ENCODE assay signal across 8 cellular contexts in genomic region chr11:9506489-9507343, GRCh38. TPM values are rescaled to one million over a fixed set of nuclear protein-coding genes. Genes with fewer than 3 reads are reported as not detected.
DNase-seq lines count a peak whose midpoint lies in the region; ATAC-seq, FAIRE-seq and TF ChIP-seq lines count a peak whose summit lies in the region.

No MANE protein-coding gene starts in this region.

- no peaks in the 10 kb centered on the region for H3K27me3 Mint-ChIP-seq in activated CD8-positive, alpha-beta memory T cell treated with anti-CD3 and anti-CD28 coated beads, Interleukin-2, amount 10 ng/mL, durations not matched to agents 7 days and 5 days

- no peaks in the 10 kb centered on the region for H4K20me1 ChIP-seq in endothelial cell of umbilical vein (replicated peaks; ENCODE audit: control insufficient read depth, extremely low read depth, insufficient read depth, low read length)

- FAIRE-seq in endothelial cell of umbilical vein (lab: Jason Lieb, UNC) = peak; percentile 91

- no peaks in the 10 kb centered on the region for H3K27me3 ChIP-seq in endothelial cell of umbilical vein (ENCODE audit: control insufficient read depth in 2 of 2, insufficient read depth in 2 of 2, low read length in 2 of 2)

- H3K9me1 ChIP-seq in endothelial cell of umbilical vein (replicated peaks; ENCODE audit: control insufficient read depth, extremely low read depth, insufficient read depth, low read length) = no peaks in the 10 kb centered on the region

- intact Hi-C loops in endothelial cell of umbilical vein (cut with micrococcal nuclease) = loop anchor here (1.0 to 5.0 kb wide), 7 partner anchors 45 to 592 kb away; partner anchors contain the start of gene ZNF143
- intact Hi-C loops in mucosa of descending colon (cut with DNase I, micrococcal nuclease) = no loop called here

- peaks cover 13% of the 10 kb centered on the region for H3K4me1 Mint-ChIP-seq in activated CD8-positive, alpha-beta memory T cell treated with anti-CD3 and anti-CD28 coated beads, Interleukin-2, amount 10 ng/mL, durations not matched to agents 7 days and 5 days

- POLR2A ChIA-PET in endothelial cell of umbilical vein (lab: Charles Lee) = interaction anchor here (0.7 to 1.2 kb wide), 2 partner anchors 46 to 47 kb away, joined by 4 to 5 read pairs; partner anchors contain the start of gene ZNF143

- H3K4me3 ChIP-seq in endothelial cell of umbilical vein (replicated peaks in 1 of 3; ENCODE audit: insufficient read depth in 1 of 3, low read depth in 1 of 3, low read length in 3 of 3) (no peak overlapping the region), mucosa of descending colon (no peak overlapping the region)

- BruUV-seq in endothelial cell of umbilical vein (replicated peaks; lab: Mats Ljungman, UMichigan) = no TSS peak

- no peak for TF ChIP-seq POLR2A in endothelial cell of umbilical vein (IDR thresholded peaks at IDR 0.05; ENCODE audit: low read depth, low read length)

- H2AFZ ChIP-seq in endothelial cell of umbilical vein (ENCODE audit: low read depth, low read length) = no peak overlapping the region

- no peaks in the 10 kb centered on the region for H3K9me3 Mint-ChIP-seq in activated CD8-positive, alpha-beta memory T cell treated with anti-CD3 and anti-CD28 coated beads, Interleukin-2, amount 10 ng/mL, durations not matched to agents 7 days and 5 days (ENCODE audit: low read depth)

- no peaks in the 10 kb centered on the region for H3K36me3 ChIP-seq in endothelial cell of umbilical vein (ENCODE audit: control insufficient read depth in 2 of 2, extremely low read depth in 1 of 2, insufficient read depth in 2 of 2, low read length in 2 of 2)
- H3K36me3 ChIP-seq in mucosa of descending colon (ENCODE audit: low read depth) = peaks cover 4% of the 10 kb centered on the region

- H3K9me3 ChIP-seq in endothelial cell of umbilical vein (replicated peaks; ENCODE audit: control insufficient read depth, insufficient read depth, low read length) (no peaks in the 10 kb centered on the region), mucosa of descending colon (no peaks in the 10 kb centered on the region)

- CTCF ChIA-PET in activated CD8-positive, alpha-beta memory T cell treated with anti-CD3 and anti-CD28 coated beads, Interleukin-2, amount 10 ng/mL, durations not matched to agents 7 days and 5 days (lab: Charles Lee) = interaction anchor here (0.6 to 3.8 kb wide), 56 partner anchors 8 to 594 kb away, joined by 3 to 59 read pairs (median 4); partner anchors contain the start of genes IPO7 and ZNF143
- CTCF ChIA-PET in endothelial cell of umbilical vein (lab: Charles Lee) = interaction anchor here (0.5 to 5.3 kb wide), 91 partner anchors 9 to 1286 kb away, joined by 3 to 101 read pairs (median 5); partner anchors contain the start of genes AKIP1, DENND5A, IPO7 and TMEM9B

- H3K4me3 Mint-ChIP-seq in activated CD8-positive, alpha-beta memory T cell treated with anti-CD3 and anti-CD28 coated beads, Interleukin-2, amount 10 ng/mL, durations not matched to agents 7 days and 5 days = no peak overlapping the region

- no peak overlapping the region for H3K27ac ChIP-seq in endothelial cell of umbilical vein (ENCODE audit: insufficient read depth, low read depth, low read length)

- no peak overlapping the region for H3K4me2 ChIP-seq in endothelial cell of umbilical vein (ENCODE audit: insufficient read depth, low read length)

- no peaks in the 10 kb centered on the region for H3K79me2 ChIP-seq in endothelial cell of umbilical vein (ENCODE audit: control insufficient read depth, insufficient read depth, low read length)

- no peak overlapping the region for H3K27ac Mint-ChIP-seq in activated CD8-positive, alpha-beta memory T cell treated with anti-CD3 and anti-CD28 coated beads, Interleukin-2, amount 10 ng/mL, durations not matched to agents 7 days and 5 days

- H3K4me1 ChIP-seq in endothelial cell of umbilical vein (ENCODE audit: control insufficient read depth, extremely low read depth, insufficient read depth, low read length) (no peaks in the 10 kb centered on the region), mucosa of descending colon (ENCODE audit: low read depth) (peaks cover 13% of the 10 kb centered on the region)

- peaks cover 23% of the 10 kb centered on the region for H3K36me3 Mint-ChIP-seq in activated CD8-positive, alpha-beta memory T cell treated with anti-CD3 and anti-CD28 coated beads, Interleukin-2, amount 10 ng/mL, durations not matched to agents 7 days and 5 days

- ATAC-seq in activated CD8-positive, alpha-beta memory T cell treated with anti-CD3 and anti-CD28 coated beads, Interleukin-2, amount 10 ng/mL, durations not matched to agents 7 days and 5 days = peak; percentile 77
- ATAC-seq in mucosa of descending colon (peak; percentile 84), GM19455 (IDR thresholded peaks at IDR 0.05; ENCODE audit: unreplicated experiment) (no peak)

- H3K9ac ChIP-seq in endothelial cell of umbilical vein (replicated peaks; ENCODE audit: extremely low read depth, insufficient read depth, low read length) = no peak overlapping the region

- dilution Hi-C loops in endothelial cell of umbilical vein (cut with MboI; ENCODE audit: extremely low pct_ligation_motif_present, low sequenced_read_pairs) = no loop called here

- TF ChIP-seq CTCF in endothelial cell of umbilical vein (IDR thresholded peaks at IDR 0.05; ENCODE audit: extremely low read depth in 1 of 2, insufficient read depth in 1 of 2, low read depth in 1 of 2, low read length in 2 of 2) (peak; percentile 69 to 88), mucosa of descending colon (IDR thresholded peaks at IDR 0.05) (peak; percentile 84)

- DNase-seq in EH (ENCODE audit: low read depth) = peak; percentile 78
- peak; percentile 64 for DNase-seq in HT1080 (ENCODE audit: low read depth)
- DNase-seq in NOMO-1 treated with dmso at 0.1 percent for 144 hours (lab: John Stamatoyannopoulos, UW; ENCODE audit: unreplicated experiment) = peak; percentile 28
- DNase-seq in activated CD8-positive, alpha-beta memory T cell treated with anti-CD3 and anti-CD28 coated beads, Interleukin-2, amount 10 ng/mL, durations not matched to agents 7 days and 5 days = peak; percentile 83
- peak; percentile 84 for DNase-seq in endothelial cell of umbilical vein (ENCODE audit: low read depth, low spot score)
- DNase-seq in mucosa of descending colon = peak in 2 of 3 donors; percentile 71 to 94
- DNase-seq in stimulated activated CD8-positive, alpha-beta memory T cell treated with anti-CD3 and anti-CD28 coated beads, Interleukin-7, amount 100 ng/mL, for 1 hour (ENCODE audit: low read depth in 2 of 2) = peak; percentile 40 to 58

TF ChIP-seq in endothelial cell of umbilical vein, 7 proteins besides CTCF, POLR2A, EP300 and RAD21:
- TF ChIP-seq POLR2AphosphoS5 (IDR thresholded peaks at IDR 0.05; ENCODE audit: insufficient read depth, low read depth, low read length) (no peak), MAX (IDR thresholded peaks at IDR 0.05; ENCODE audit: insufficient read depth, insufficient read length) (no peak), JUN (IDR thresholded peaks at IDR 0.05; ENCODE audit: borderline replicate concordance, insufficient read depth, insufficient read length, low read depth) (no peak), FOS (IDR thresholded peaks at IDR 0.05; ENCODE audit: borderline replicate concordance, insufficient read depth, low read length) (no peak), EZH2 (IDR thresholded peaks at IDR 0.05; ENCODE audit: borderline replicate concordance, low read depth, low read length, severe bottlenecking) (no peak), MYC (IDR thresholded peaks at IDR 0.05; ENCODE audit: low read depth, low read length) (no peak), GATA2 (IDR thresholded peaks at IDR 0.05; ENCODE audit: insufficient read depth, insufficient read length, low read depth, low read length) (no peak)

RNA-seq across cellular contexts. Expression of gene ZNF143, which starts 45.9 kb away (rescaled TPM):
- total RNA-seq in HT1080 (2014; rRNA removed; shearing (Covaris generic)) = 22.6 and 31.6 TPM in 2 replicates
- polyA plus RNA-seq in HT1080 (2015; cell fraction: cytosol; rRNA removed) = 15.2 and 16.7 TPM in 2 replicates
- polyA plus RNA-seq in HT1080 (2015; cell fraction: nucleus; rRNA removed) = 20.6 and 30.4 TPM in 2 replicates
- 10 to 100 TPM; 39.5 to 44.2 TPM for total RNA-seq in activated CD8-positive, alpha-beta memory T cell treated with anti-CD3 and anti-CD28 coated beads, Interleukin-2, amount 10 ng/mL, durations not matched to agents 7 days and 5 days
- total RNA-seq in endothelial cell of umbilical vein (19.0 and 22.1 TPM in 2 replicates), mucosa of descending colon (10 to 100 TPM; 20.3 to 40.3 (median 23.6) TPM)
- 29.8 and 39.5 TPM in 2 replicates for polyA plus RNA-seq in endothelial cell of umbilical vein
- polyA plus RNA-seq in endothelial cell of umbilical vein (2011; cell fraction: cytosol; rRNA removed) = 17.5 and 25.9 TPM in 2 replicates
- polyA plus RNA-seq in endothelial cell of umbilical vein (2011; cell fraction: nucleus; rRNA removed) = 32.7 and 35.1 TPM in 2 replicates
- 13.5 and 16.1 TPM in 2 replicates for polyA plus RNA-seq in endothelial cell of umbilical vein (2012)
- polyA minus RNA-seq in endothelial cell of umbilical vein = 55.3 and 77.8 TPM in 2 replicates
- polyA minus RNA-seq in endothelial cell of umbilical vein (2011; cell fraction: cytosol; rRNA and poly(A)+ RNA removed) = 30.0 TPM
- polyA minus RNA-seq in endothelial cell of umbilical vein (2011; cell fraction: nucleus; rRNA and poly(A)+ RNA removed) = 38.3 and 52.5 TPM in 2 replicates

Comparison
In these comparisons a context has a peak if more than half of its experiments do, and no peak if none do; other contexts are left out.
1. DNase-seq: peak in every context shown above with its lines; median percentile 84 in endothelial cell of umbilical vein; 83 in activated CD8-positive, alpha-beta memory T cell treated with anti-CD3 and anti-CD28 coated beads, Interleukin-2, amount 10 ng/mL, durations not matched to agents 7 days and 5 days; 82 in mucosa of descending colon; 78 in EH; 64 in HT1080; 49 in stimulated activated CD8-positive, alpha-beta memory T cell treated with anti-CD3 and anti-CD28 coated beads, Interleukin-7, amount 100 ng/mL, for 1 hour; 28 in NOMO-1 treated with dmso at 0.1 percent for 144 hours.